Comparison of ENCODE assay signal across 8 cellular contexts in genomic region chr13:20127263-20127562, GRCh38. TPM values are rescaled to one million over a fixed set of nuclear protein-coding genes. Genes with fewer than 3 reads are reported as not detected.
DNase-seq lines count a peak whose midpoint lies in the region; ATAC-seq and TF ChIP-seq lines count a peak whose summit lies in the region.

No MANE protein-coding gene starts in this region.

- TF ChIP-seq CTCF in Panc1 (IDR thresholded peaks at IDR 0.05): no peak

- no TSS peak for BruUV-seq in Panc1 (replicated peaks; lab: Mats Ljungman, UMichigan)

- in situ Hi-C loops in Panc1 (cut with HindIII; ENCODE audit: low pct_unique_long_range_greater_than_20kb, low sequenced_read_pairs): no loop called here

- peak overlapping the region; percentile 48 to 64 for H3K4me3 ChIP-seq in Panc1 (ENCODE audit: low read depth in 2 of 2, low read length in 2 of 2)

- POLR2A ChIA-PET in Panc1 (lab: Charles Lee): interaction anchor here (0.6 kb wide), 1 partner anchor 33 kb away, joined by 4 read pairs; no protein-coding TSS in a partner anchor

- CTCF ChIA-PET in Panc1 (lab: Charles Lee): interaction anchor here (0.6 kb wide), 3 partner anchors 14 to 367 kb away, joined by 3 read pairs; no protein-coding TSS in a partner anchor

- peak; percentile 26 for ATAC-seq in Panc1

- H3K4me1 ChIP-seq in Panc1 (ENCODE audit: control insufficient read depth, insufficient read depth, low read length): peaks cover 16% of the 10 kb centered on the region

- DNase-seq in SKM-1 treated with dmso at 0.1 percent for 144 hours (lab: John Stamatoyannopoulos, UW; ENCODE audit: unreplicated experiment): peak; percentile 36
- no peak for DNase-seq in SKM-1 (lab: John Stamatoyannopoulos, UW; ENCODE audit: unreplicated experiment)
- DNase-seq in Panc1 (ENCODE audit: low read depth, low spot score): no peak
- peak; percentile 17 for DNase-seq in fibroblast of peridontal ligament (ENCODE audit: extremely low read depth)
- peak; percentile 29 for DNase-seq in renal cortical epithelial cell (ENCODE audit: low read depth)
- DNase-seq in occipital lobe (lab: John Stamatoyannopoulos, UW): no peak
- no peak for DNase-seq in central memory CD4-positive, alpha-beta T cell
- DNase-seq in RPMI8226: no peak

- no peaks in the 10 kb centered on the region for H3K36me3 ChIP-seq in Panc1 (ENCODE audit: control insufficient read depth, insufficient read depth, low read length)

- H3K27me3 ChIP-seq in Panc1 (ENCODE audit: control insufficient read depth, insufficient read depth, low read length): no peaks in the 10 kb centered on the region

- H3K9me3 ChIP-seq in Panc1 (ENCODE audit: control insufficient read depth, insufficient read depth, low read depth, low read length): no peaks in the 10 kb centered on the region

- intact Hi-C loops in Panc1 (cut with micrococcal nuclease; ENCODE audit: unreplicated experiment): loop anchor here (5.0 kb wide), 1 partner anchor 35 kb away; the partner anchor contains the start of gene GJA3

- H3K27ac ChIP-seq in Panc1 (ENCODE audit: low read length): peak overlapping the region; percentile 75

RNA-seq across cellular contexts. Expression of gene GJA3, which starts 33.6 kb away (rescaled TPM):
- total RNA-seq in Panc1 (2021; ENCODE audit: unreplicated experiment) (11.6 TPM), renal cortical epithelial cell (0.05 TPM in 1 of 2 replicates, not detected in the other), occipital lobe (0.16 TPM)
- 13.0 TPM for polyA plus RNA-seq in Panc1 (2012; ENCODE audit: insufficient read length)

Comparison
In these comparisons a context has a peak if more than half of its experiments do, and no peak if none do; other contexts are left out.
1. DNase-seq: peak in SKM-1 treated with dmso at 0.1 percent for 144 hours (single experiment), fibroblast of peridontal ligament (single experiment) and renal cortical epithelial cell (single experiment); none in SKM-1 (single experiment), Panc1 (single experiment), occipital lobe (single experiment), central memory CD4-positive, alpha-beta T cell (single experiment) and RPMI8226 (single experiment).
2. RNA of gene GJA3, which starts 33.6 kb away (total RNA-seq): 11.6 TPM in Panc1 (single experiment); 0.16 TPM in occipital lobe (single experiment) and 0.05 TPM in renal cortical epithelial cell; every median in the first group is over 10 times any median in the second.